In the genomic region with DNA sequence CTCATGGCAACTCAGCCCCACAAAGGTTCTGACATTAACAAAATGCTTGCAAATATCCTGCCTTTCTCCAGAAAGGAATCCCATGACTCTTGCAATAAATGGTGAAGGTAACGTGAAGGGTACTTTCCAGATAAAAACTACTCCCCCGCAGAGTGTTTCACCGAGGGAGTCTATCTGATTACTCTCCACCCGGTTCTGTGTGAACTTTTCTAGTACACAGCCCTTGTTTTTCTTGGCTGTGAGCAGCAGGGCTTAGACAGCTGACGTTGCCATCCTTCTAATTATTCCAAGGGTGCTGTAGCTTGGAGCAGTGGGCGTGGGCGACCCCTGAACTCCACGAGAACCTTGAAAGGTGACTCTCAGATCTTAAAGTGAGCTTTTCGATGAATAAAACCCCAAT, we compare ENCODE assay signal across 16 cellular contexts.
DNase-seq lines count a peak whose midpoint lies in the region; TF ChIP-seq lines count a peak whose summit lies in the region.
"Had no signal": no experiment of that assay in that cellular context is flagged by ENCODE, and none has a peak within 500 bp of the region (broad histone marks: within the 10 kb centered on the region; RNA-seq: fewer than 3 reads in every experiment).

No MANE protein-coding gene starts in this region.

- BruUV-seq in mammary epithelial cell (replicated peaks; lab: Mats Ljungman, UMichigan), result no TSS peak

- no peaks in the 10 kb centered on the region for H3K36me3 Mint-ChIP-seq in activated CD4-positive, alpha-beta T cell treated with anti-CD3 and anti-CD28 coated beads, Interleukin-2, amount 10 ng/mL, durations not matched to agents 24 days and 14 days (ENCODE audit: low read depth)
- H3K36me3 Mint-ChIP-seq: CD4-positive, alpha-beta memory T cell had no signal

- 69% methylated on average over 9 of the region's 9 CpGs for WGBS in mammary epithelial cell (ENCODE audit: low coverage, missing lambda C conversion rate)
- 60% methylated on average over 9 of the region's 9 CpGs for WGBS in suprapubic skin

- CTCF ChIA-PET in mammary epithelial cell (lab: Charles Lee; ENCODE audit: low non-redundant PET) (no interaction called here), RWPE1 (lab: Yijun Ruan, JAX) (no interaction called here)

- peaks cover 6% of the 10 kb centered on the region for H3K9me3 ChIP-seq in mammary epithelial cell (replicated peaks; ENCODE audit: insufficient read depth, low read length)
- no peaks in the 10 kb centered on the region for H3K9me3 ChIP-seq in suprapubic skin

- dilution Hi-C loops in mammary epithelial cell (cut with HindIII; ENCODE audit: low sequenced_read_pairs), result no loop called here

- H3K9ac ChIP-seq in mammary epithelial cell (ENCODE audit: insufficient read depth, low read length), result no peak overlapping the region

- H3K4me2 ChIP-seq in mammary epithelial cell (ENCODE audit: insufficient read depth, low read depth, low read length), result no peak overlapping the region

- H3K36me3 ChIP-seq in mammary epithelial cell (ENCODE audit: insufficient read depth, low read length) (no peaks in the 10 kb centered on the region), suprapubic skin (no peaks in the 10 kb centered on the region)

- TF ChIP-seq POLR2A in suprapubic skin (IDR thresholded peaks at IDR 0.05), result no peak

- POLR2A ChIA-PET in RWPE1 (lab: Yijun Ruan, JAX; ENCODE audit: low non-redundant PET), result no interaction called here

- no peaks in the 10 kb centered on the region for H3K27me3 ChIP-seq in mammary epithelial cell (ENCODE audit: insufficient read depth, low read length)
- no peaks in the 10 kb centered on the region for H3K27me3 ChIP-seq in suprapubic skin

- intact Hi-C loops in mammary epithelial cell (cut with micrococcal nuclease), result no loop called here
- intact Hi-C loops in activated CD4-positive, alpha-beta T cell treated with anti-CD3 and anti-CD28 coated beads, Interleukin-2, amount 10 ng/mL, durations not matched to agents 24 days and 14 days (cut with micrococcal nuclease), result no loop called here

- no peaks in the 10 kb centered on the region for H3K27me3 Mint-ChIP-seq in activated CD4-positive, alpha-beta T cell treated with anti-CD3 and anti-CD28 coated beads, Interleukin-2, amount 10 ng/mL, durations not matched to agents 24 days and 14 days

- H3K4me1 ChIP-seq in mammary epithelial cell (ENCODE audit: insufficient read depth, low read length) (no peaks in the 10 kb centered on the region), suprapubic skin (peaks cover 17% of the 10 kb centered on the region)

- no peaks in the 10 kb centered on the region for H3K79me2 ChIP-seq in mammary epithelial cell (ENCODE audit: insufficient read depth, low read length)

- H3K4me3 ChIP-seq in mammary epithelial cell (replicated peaks in 1 of 3; ENCODE audit: insufficient read depth in 1 of 3, low read depth in 2 of 3, low read length in 3 of 3) (no peak overlapping the region), fibroblast of pulmonary artery (replicated peaks; ENCODE audit: low read depth, low read length) (no peak overlapping the region), suprapubic skin (no peak overlapping the region)

- H3K9me3 Mint-ChIP-seq in activated CD4-positive, alpha-beta T cell treated with anti-CD3 and anti-CD28 coated beads, Interleukin-2, amount 10 ng/mL, durations not matched to agents 24 days and 14 days, result peaks cover 4% of the 10 kb centered on the region

- H3K27ac ChIP-seq in mammary epithelial cell (ENCODE audit: insufficient read depth, low read depth, low read length) (no peak overlapping the region), suprapubic skin (no peak overlapping the region), RWPE1 (no peak overlapping the region)

- in situ Hi-C loops in mammary epithelial cell (cut with MboI; ENCODE audit: low sequenced_read_pairs in 2 of 2), result no loop called here

- DNase-seq in mammary epithelial cell (peak; percentile 4), fibroblast of pulmonary artery (ENCODE audit: low read depth) (peak; percentile 13), left kidney (ENCODE audit: low read depth, low spot score) (peak; percentile 47), suprapubic skin (ENCODE audit: low spot score in 2 of 2) (peak; percentile 19 to 21), RWPE1 (ENCODE audit: low spot score) (no peak)
- DNase-seq in activated CD4-positive, alpha-beta T cell treated with anti-CD3 and anti-CD28 coated beads, Interleukin-2, amount 10 ng/mL, durations not matched to agents 24 days and 14 days, result no peak
- no peak for DNase-seq in activated CD4-positive, alpha-beta T cell treated with anti-CD3 and anti-CD28 coated beads, Interleukin-2, amount 50 U/mL, for 4 hours
- DNase-seq: C1 segment of cervical spinal cord; Calu3; CD4-positive, alpha-beta memory T cell; COR-L47; DMS53; DMS79 treated with DMSO at 0.1 percent for 48 hours; GOT3; H7; HCEC 1CT had no signal

- H3K4me3 Mint-ChIP-seq in activated CD4-positive, alpha-beta T cell treated with anti-CD3 and anti-CD28 coated beads, Interleukin-2, amount 10 ng/mL, durations not matched to agents 24 days and 14 days, result no peak overlapping the region
- H3K4me3 Mint-ChIP-seq: CD4-positive, alpha-beta memory T cell had no signal

- TF ChIP-seq CTCF in mammary epithelial cell (conservative IDR thresholded peaks at IDR 0.05 in 1 of 2, IDR thresholded peaks at IDR 0.05 in 1 of 2; ENCODE audit: extremely low read depth in 1 of 2, insufficient read depth in 1 of 2, low read depth in 1 of 2, low read length in 2 of 2), result no peak
- TF ChIP-seq CTCF in fibroblast of pulmonary artery (IDR thresholded peaks at IDR 0.05; ENCODE audit: low read length, missing control alignments), result no peak
- no peak for TF ChIP-seq CTCF in suprapubic skin (IDR thresholded peaks at IDR 0.05)
- no peak for TF ChIP-seq CTCF in RWPE1 (conservative IDR thresholded peaks at IDR 0.05; ENCODE audit: low read depth)

- no peaks in the 10 kb centered on the region for H4K20me1 ChIP-seq in mammary epithelial cell (ENCODE audit: insufficient read depth, low read length)

- H2AFZ ChIP-seq in mammary epithelial cell (ENCODE audit: low read depth, low read length), result no peak overlapping the region

- no peaks in the 10 kb centered on the region for H3K4me1 Mint-ChIP-seq in activated CD4-positive, alpha-beta T cell treated with anti-CD3 and anti-CD28 coated beads, Interleukin-2, amount 10 ng/mL, durations not matched to agents 24 days and 14 days
- H3K4me1 Mint-ChIP-seq: CD4-positive, alpha-beta memory T cell had no signal

- no peak for TF ChIP-seq EP300 in suprapubic skin (IDR thresholded peaks at IDR 0.05)

- H3K27ac Mint-ChIP-seq in activated CD4-positive, alpha-beta T cell treated with anti-CD3 and anti-CD28 coated beads, Interleukin-2, amount 10 ng/mL, durations not matched to agents 24 days and 14 days, result no peak overlapping the region
- H3K27ac Mint-ChIP-seq: CD4-positive, alpha-beta memory T cell had no signal

Comparison
In these comparisons a context has a peak if more than half of its experiments do, and no peak if none do; other contexts are left out.
1. DNase-seq: peak in mammary epithelial cell (single experiment), fibroblast of pulmonary artery (single experiment), left kidney (single experiment) and suprapubic skin (2 of 2); none in activated CD4-positive, alpha-beta T cell treated with anti-CD3 and anti-CD28 coated beads, Interleukin-2, amount 10 ng/mL, durations not matched to agents 24 days and 14 days (single experiment), RWPE1 (single experiment) and activated CD4-positive, alpha-beta T cell treated with anti-CD3 and anti-CD28 coated beads, Interleukin-2, amount 50 U/mL, for 4 hours (0 of 2).